In genomic region chr14:99853206-99853605, GRCh38 we compare ENCODE assay signal across 14 cellular contexts. TPM values are rescaled to one million over a fixed set of nuclear protein-coding genes. Genes with fewer than 3 reads are reported as not detected.
DNase-seq lines count a peak whose midpoint lies in the region; ATAC-seq and TF ChIP-seq lines count a peak whose summit lies in the region.
"Had no signal": no experiment of that assay in that cellular context is flagged by ENCODE, and none has a peak within 500 bp of the region (broad histone marks: within the 10 kb centered on the region; RNA-seq: fewer than 3 reads in every experiment).

No MANE protein-coding gene starts in this region.

- no peak overlapping the region for H3K27ac Mint-ChIP-seq in MCF 10A (ENCODE audit: low read depth, unreplicated experiment)

- H2BK5ac ChIP-seq in trophoblast cell (ENCODE audit: low read depth, low read length, poor library complexity) = no peak overlapping the region

- peaks cover 0 to 6% of the 10 kb centered on the region in 2 experiments; a peak in 2 of 3 replicates for H3K36me3 ChIP-seq in HEK293 (ENCODE audit: control insufficient read depth in 2 of 2, insufficient read depth in 1 of 2, low read length in 2 of 2)
- no peaks in the 10 kb centered on the region for H3K36me3 ChIP-seq in adipocyte (ENCODE audit: control insufficient read depth, insufficient read depth, low read length, severe bottlenecking)
- H3K36me3 ChIP-seq in trophoblast cell (ENCODE audit: control insufficient read depth in 1 of 2, insufficient read depth in 2 of 2, low read length in 2 of 2) = no peaks in the 10 kb centered on the region

- intact Hi-C loops in sciatic nerve (cut with DNase I) = no loop called here
- intact Hi-C loops in MCF 10A (cut with micrococcal nuclease) = no loop called here

- H3K36me3 Mint-ChIP-seq in MCF 10A (ENCODE audit: insufficient read depth, unreplicated experiment) = no peaks in the 10 kb centered on the region

- H4K8ac ChIP-seq in trophoblast cell (ENCODE audit: low read depth, low read length) = no peak overlapping the region

- H3K9me3 Mint-ChIP-seq in MCF 10A (ENCODE audit: unreplicated experiment) = no peaks in the 10 kb centered on the region

- no peak overlapping the region for H3K18ac ChIP-seq in trophoblast cell (ENCODE audit: low read length)

- no peak overlapping the region for H3K4ac ChIP-seq in trophoblast cell (ENCODE audit: low read depth, low read length)

- H3K4me1 ChIP-seq in HEK293 (ENCODE audit: control insufficient read depth, insufficient read depth, low read length) (peaks cover 6% of the 10 kb centered on the region; the same call in 1 of the 2 replicates), adipocyte (ENCODE audit: control insufficient read depth, insufficient read depth, low read length) (no peaks in the 10 kb centered on the region), trophoblast cell (ENCODE audit: control insufficient read depth in 1 of 2, insufficient read depth in 2 of 2, low read length in 2 of 2) (no peaks in the 10 kb centered on the region)

- no peak overlapping the region for H3K4me3 Mint-ChIP-seq in MCF 10A (ENCODE audit: unreplicated experiment)

- H2BK12ac ChIP-seq in trophoblast cell (ENCODE audit: low read length) = no peak overlapping the region

- H3K23ac ChIP-seq in trophoblast cell (ENCODE audit: low read length) = no peak overlapping the region

- no peak overlapping the region for H3K14ac ChIP-seq in trophoblast cell (ENCODE audit: low read length)

- H3K9me3 ChIP-seq in HEK293 (ENCODE audit: control insufficient read depth, insufficient read depth, low read depth, low read length) = no peaks in the 10 kb centered on the region
- no peaks in the 10 kb centered on the region for H3K9me3 ChIP-seq in adipocyte (ENCODE audit: control insufficient read depth, low read length)
- H3K9me3 ChIP-seq in trophoblast cell (ENCODE audit: insufficient read depth, low read depth, low read length) = no peaks in the 10 kb centered on the region

- no peak overlapping the region for H3K4me2 ChIP-seq in trophoblast cell (ENCODE audit: low read length)

- H4K91ac ChIP-seq in trophoblast cell (ENCODE audit: low read depth, low read length) = no peak overlapping the region

- no peaks in the 10 kb centered on the region for H3K79me1 ChIP-seq in trophoblast cell (ENCODE audit: low read length)

- no peak for TF ChIP-seq CTCF in HEK293 (tag by site-specific recombination; IDR thresholded peaks at IDR 0.05)
- no peak for TF ChIP-seq CTCF in MCF 10A (IDR thresholded peaks at IDR 0.05; ENCODE audit: unreplicated experiment)

- no TSS peak for BruUV-seq in MCF 10A (replicated peaks; lab: Mats Ljungman, UMichigan)

- POLR2A ChIA-PET in HEK293 (lab: Yijun Ruan, JAX) (no interaction called here), MCF 10A (lab: Yijun Ruan, JAX) (interaction anchor here (0.8 kb wide), 1 partner anchor 15 kb away, joined by 3 read pairs; no protein-coding TSS in a partner anchor)

- no peak overlapping the region for H2AK5ac ChIP-seq in trophoblast cell (ENCODE audit: low read length)

- H3K79me2 ChIP-seq in trophoblast cell (ENCODE audit: control insufficient read depth, insufficient read depth, low read length, poor library complexity) = no peaks in the 10 kb centered on the region

- no peaks in the 10 kb centered on the region for H3K27me3 Mint-ChIP-seq in MCF 10A (ENCODE audit: insufficient read depth, unreplicated experiment)

- CTCF ChIA-PET in HEK293 (lab: Yijun Ruan, JAX) = no interaction called here
- CTCF ChIA-PET in MCF 10A (lab: Yijun Ruan, JAX) = interaction anchor here (0.9 kb wide), 1 partner anchor 123 kb away, joined by 3 read pairs; no protein-coding TSS in a partner anchor

- peak; percentile 5 for DNase-seq in activated CD4-positive, alpha-beta T cell treated with anti-CD3 and anti-CD28 coated beads for 48 hours
- no peak for DNase-seq in activated CD4-positive, alpha-beta T cell treated with anti-CD3 and anti-CD28 coated beads for 1 hour
- DNase-seq in adipocyte (ENCODE audit: low read depth) (peak; percentile 52), sciatic nerve (ENCODE audit: low spot score) (no peak), MCF 10A (ENCODE audit: unreplicated experiment) (no peak), NCI-H1694 (lab: John Stamatoyannopoulos, UW) (no peak), trophoblast cell (no peak)
- DNase-seq: activated naive CD4-positive, alpha-beta T cell; effector CD8-positive, alpha-beta T cell; mesendoderm; NCI-H1105; NCI-H524 treated with DMSO at 0.1 percent for 48 hours; occipital lobe had no signal

- H3K9ac ChIP-seq in adipocyte (ENCODE audit: low read length) = no peak overlapping the region
- no peak overlapping the region for H3K9ac ChIP-seq in trophoblast cell (ENCODE audit: low read length)

- no peak overlapping the region for H2BK120ac ChIP-seq in trophoblast cell (ENCODE audit: insufficient read depth, low read length, poor library complexity)

- H3K27me3 ChIP-seq in adipocyte (replicated peaks; ENCODE audit: control insufficient read depth, insufficient read depth, low read length) (no peaks in the 10 kb centered on the region), trophoblast cell (ENCODE audit: insufficient read depth, low read length) (no peaks in the 10 kb centered on the region)

- no peaks in the 10 kb centered on the region for H3K4me1 Mint-ChIP-seq in MCF 10A (ENCODE audit: insufficient read depth, unreplicated experiment)

- H2AFZ ChIP-seq in trophoblast cell (ENCODE audit: insufficient read depth, low read length, poor library complexity) = no peak overlapping the region

- H4K12ac ChIP-seq in trophoblast cell (ENCODE audit: low read depth, low read length) = no peak overlapping the region

- H3K4me3 ChIP-seq in HEK293 (ENCODE audit: low read depth, low read length) (no peak overlapping the region), adipocyte (ENCODE audit: low read length) (no peak overlapping the region), trophoblast cell (ENCODE audit: low read depth, low read length) (no peak overlapping the region)

- H3K27ac ChIP-seq in HEK293 (ENCODE audit: extremely low read depth, low read depth, low read length) (no peak overlapping the region), trophoblast cell (ENCODE audit: low read depth, low read length) (no peak overlapping the region)

- WGBS in trophoblast cell (ENCODE audit: extremely low coverage, insufficient coverage, insufficient read length) = no CpG with 5 or more reads among the region's 5 CpGs

- peak; percentile 78 for ATAC-seq in sciatic nerve

TF ChIP-seq in HEK293, 187 proteins besides CTCF, POLR2A, EP300 and RAD21 (continues in another document):
- no peak for TF ChIP-seq ZBTB21 (tag by site-specific recombination; IDR thresholded peaks at IDR 0.05)
- peak; percentile 77 for TF ChIP-seq KLF10 (tag by site-specific recombination; IDR thresholded peaks at IDR 0.05)
- peak; percentile 97 for TF ChIP-seq ZFHX2 (tag by site-specific recombination; conservative IDR thresholded peaks at IDR 0.05)
- TF ChIP-seq SP3 (tag by site-specific recombination; IDR thresholded peaks at IDR 0.05) = peak; percentile 35
- TF ChIP-seq EGR2 (tag by site-specific recombination; IDR thresholded peaks at IDR 0.05; ENCODE audit: low read depth) = peak; percentile 91
- no peak for TF ChIP-seq ZNF426 (tag by site-specific recombination; IDR thresholded peaks at IDR 0.05)
- no peak for TF ChIP-seq ZBTB7A (tag by site-specific recombination; IDR thresholded peaks at IDR 0.05; ENCODE audit: low read depth)
- TF ChIP-seq ZBTB26 (tag by site-specific recombination; optimal IDR thresholded peaks at IDR 0.05) = peak; percentile 2
- no peak for TF ChIP-seq ZNF558 (tag by site-specific recombination; IDR thresholded peaks at IDR 0.05)
- TF ChIP-seq KLF1 (tag by site-specific recombination; IDR thresholded peaks at IDR 0.05) = peak; percentile 86
- TF ChIP-seq ZNF76 (tag by site-specific recombination; IDR thresholded peaks at IDR 0.05; ENCODE audit: borderline replicate concordance, low read depth) = no peak
- no peak for TF ChIP-seq ZBTB6 (tag by site-specific recombination; IDR thresholded peaks at IDR 0.05)
- peak; percentile 91 for TF ChIP-seq KLF9 (tag by site-specific recombination; IDR thresholded peaks at IDR 0.05; ENCODE audit: low read depth)
- TF ChIP-seq ZNF416 (tag by site-specific recombination; IDR thresholded peaks at IDR 0.05) = no peak
- TF ChIP-seq ZSCAN4 (tag by site-specific recombination; IDR thresholded peaks at IDR 0.05) = no peak

RNA-seq across cellular contexts. Expression of gene EML1, which starts 60.0 kb away (rescaled TPM):
- 59.0 TPM for total RNA-seq in sciatic nerve
- 9.5 and 11.6 TPM in 2 replicates for total RNA-seq in MCF 10A (2022)
- 5.5 and 6.1 TPM in 2 replicates for polyA plus RNA-seq in trophoblast cell (2013)

Comparison
In these comparisons a context has a peak if more than half of its experiments do, and no peak if none do; other contexts are left out.
1. DNase-seq: peak in activated CD4-positive, alpha-beta T cell treated with anti-CD3 and anti-CD28 coated beads for 48 hours (single experiment) and adipocyte (single experiment); none in activated CD4-positive, alpha-beta T cell treated with anti-CD3 and anti-CD28 coated beads for 1 hour (single experiment), sciatic nerve (single experiment), MCF 10A (single experiment), NCI-H1694 (single experiment) and trophoblast cell (0 of 2).